15 cellular contexts compared by ENCODE assay signal in the genomic region with DNA sequence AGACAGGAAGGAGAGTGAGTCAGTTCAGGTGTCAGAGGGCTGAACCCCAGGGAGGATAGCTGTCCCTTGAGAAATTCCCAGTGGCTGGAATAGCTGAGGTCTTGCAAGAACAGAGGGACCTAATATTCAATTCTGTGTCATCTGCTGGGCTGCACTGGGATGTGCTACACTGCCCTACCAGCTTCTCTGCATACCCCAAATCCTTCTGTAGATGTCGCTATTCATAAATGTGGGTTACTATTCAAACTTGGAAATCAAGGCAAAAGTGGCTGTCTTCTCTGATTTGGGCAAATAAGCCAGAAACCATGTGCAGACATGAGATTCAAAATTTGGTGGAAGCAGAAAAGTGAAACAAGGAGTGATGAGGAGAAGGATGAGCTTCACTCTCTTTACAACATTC. TPM values are rescaled to one million over a fixed set of nuclear protein-coding genes. Genes with fewer than 3 reads are reported as not detected.
DNase-seq lines count a peak whose midpoint lies in the region; ATAC-seq and TF ChIP-seq lines count a peak whose summit lies in the region.
"Had no signal": no experiment of that assay in that cellular context is flagged by ENCODE, and none has a peak within 500 bp of the region (broad histone marks: within the 10 kb centered on the region; RNA-seq: fewer than 3 reads in every experiment).

No MANE protein-coding gene starts in this region.

- no peak overlapping the region for H3K27ac ChIP-seq in endodermal cell (ENCODE audit: low read depth, low read length)
- H3K27ac ChIP-seq: heart left ventricle had no signal

- no peaks in the 10 kb centered on the region for H3K9me3 ChIP-seq in endodermal cell (ENCODE audit: control insufficient read depth, low read length)
- H3K9me3 ChIP-seq: heart left ventricle had no signal

- H3K27me3 Mint-ChIP-seq in endodermal cell (ENCODE audit: insufficient read depth), result peaks cover 67% of the 10 kb centered on the region
- no peaks in the 10 kb centered on the region for H3K27me3 Mint-ChIP-seq in stimulated activated memory B cell treated with anti-CD40 and anti-IgM and Interleukin-4, amounts not matched to agents 10 μg/mL and 1 μg/mL and 100 μg/mL, for 72 hours

- no peak overlapping the region for H3K9ac ChIP-seq in endodermal cell (ENCODE audit: extremely low read depth, low read length, poor library complexity, severe bottlenecking)

- in situ Hi-C loops in SK-MEL-5 (cut with HindIII; ENCODE audit: low pct_unique_long_range_greater_than_20kb, low sequenced_read_pairs), result no loop called here

- ATAC-seq in HG02870 (IDR thresholded peaks at IDR 0.05; ENCODE audit: unreplicated experiment) (no peak), GM19328 (IDR thresholded peaks at IDR 0.05; ENCODE audit: unreplicated experiment) (no peak)
- no peak for ATAC-seq in stimulated activated memory B cell treated with anti-CD40 and anti-IgM and Interleukin-4, amounts not matched to agents 10 μg/mL and 1 μg/mL and 100 μg/mL, for 72 hours
- ATAC-seq: heart left ventricle had no signal

- H3K9me3 Mint-ChIP-seq in endodermal cell, result no peaks in the 10 kb centered on the region
- H3K9me3 Mint-ChIP-seq in stimulated activated memory B cell treated with anti-CD40 and anti-IgM and Interleukin-4, amounts not matched to agents 10 μg/mL and 1 μg/mL and 100 μg/mL, for 72 hours, result no peaks in the 10 kb centered on the region
- H3K9me3 Mint-ChIP-seq: activated T-helper 2 cell treated with anti-CD3 and anti-CD28 coated beads, Interferon-gamma antibody, Interleukin-2, Interleukin-4, amounts not matched to agents 10 μg/mL and 5 μg/mL and 100 μg/mL, durations not matched to agents 14 hours and 24 hours and 36 hours had no signal

- H3K36me3 Mint-ChIP-seq in endodermal cell (ENCODE audit: low read depth), result no peaks in the 10 kb centered on the region
- no peaks in the 10 kb centered on the region for H3K36me3 Mint-ChIP-seq in stimulated activated memory B cell treated with anti-CD40 and anti-IgM and Interleukin-4, amounts not matched to agents 10 μg/mL and 1 μg/mL and 100 μg/mL, for 72 hours

- no peak overlapping the region for H3K27ac Mint-ChIP-seq in endodermal cell
- H3K27ac Mint-ChIP-seq in stimulated activated memory B cell treated with anti-CD40 and anti-IgM and Interleukin-4, amounts not matched to agents 10 μg/mL and 1 μg/mL and 100 μg/mL, for 72 hours, result no peak overlapping the region

- TF ChIP-seq CTCF in GM06990 (IDR thresholded peaks at IDR 0.05; ENCODE audit: insufficient read depth, low read length, poor library complexity, severe bottlenecking), result peak; percentile 44
- TF ChIP-seq CTCF in endodermal cell (conservative IDR thresholded peaks at IDR 0.05), result peak; percentile 67

- no peaks in the 10 kb centered on the region for H3K36me3 ChIP-seq in GM06990 (ENCODE audit: control insufficient read depth, insufficient read depth, low read length)
- no peaks in the 10 kb centered on the region for H3K36me3 ChIP-seq in endodermal cell (ENCODE audit: control insufficient read depth, insufficient read depth, low read length)

- H3K4me3 ChIP-seq in GM06990 (replicated peaks; ENCODE audit: low read depth, low read length) (no peak overlapping the region), endodermal cell (ENCODE audit: low read length) (no peak overlapping the region)
- H3K4me3 ChIP-seq: heart left ventricle, lung had no signal

- no peaks in the 10 kb centered on the region; the same call in none of the 2 replicates for H3K27me3 ChIP-seq in GM06990 (replicated peaks; ENCODE audit: control insufficient read depth, insufficient read depth, low read length)
- peaks cover 7% of the 10 kb centered on the region for H3K27me3 ChIP-seq in endodermal cell (ENCODE audit: control insufficient read depth, insufficient read depth, low read length, poor library complexity, severe bottlenecking)

- H3K4me3 Mint-ChIP-seq in endodermal cell, result no peak overlapping the region
- H3K4me3 Mint-ChIP-seq in stimulated activated memory B cell treated with anti-CD40 and anti-IgM and Interleukin-4, amounts not matched to agents 10 μg/mL and 1 μg/mL and 100 μg/mL, for 72 hours, result no peak overlapping the region

- WGBS in endodermal cell (ENCODE audit: insufficient coverage in 1 of 2, insufficient read length in 1 of 2), 2 experiments, result 83 to 89% methylated on average over 1 of the region's 1 CpG

- DNase-seq in 8988T (peak; percentile 20), GM06990 (ENCODE audit: extremely low read depth, insufficient read length) (no peak), SK-MEL-5 (ENCODE audit: low read depth, low spot score) (peak; percentile 59), endodermal cell (no peak), DMS53 (lab: John Stamatoyannopoulos, UW) (no peak)
- DNase-seq: C1 segment of cervical spinal cord; heart left ventricle; NCI-H1694 treated with DMSO at 0.1 percent for 48 hours; posterior cingulate gyrus; stimulated activated CD4-positive, alpha-beta T cell treated with anti-CD3 and anti-CD28 coated beads, Interleukin-4, amount 100 ng/mL, for 4 hours had no signal

- peaks cover 25% of the 10 kb centered on the region for H3K4me1 Mint-ChIP-seq in endodermal cell
- peaks cover 23% of the 10 kb centered on the region for H3K4me1 Mint-ChIP-seq in stimulated activated memory B cell treated with anti-CD40 and anti-IgM and Interleukin-4, amounts not matched to agents 10 μg/mL and 1 μg/mL and 100 μg/mL, for 72 hours

- H3K4me1 ChIP-seq in endodermal cell (ENCODE audit: control insufficient read depth, insufficient read depth, low read length), result peaks cover 11% of the 10 kb centered on the region

RNA-seq across cellular contexts. Expression of a gene that starts 16.3 kb away (rescaled TPM):
- not detected in 2 replicates for total RNA-seq in SK-MEL-5 (2014; rRNA removed; shearing (Covaris generic))
- not detected in 2 replicates for polyA plus RNA-seq in SK-MEL-5 (2015; cell fraction: cytosol; rRNA removed)
- polyA plus RNA-seq in SK-MEL-5 (2015; cell fraction: nucleus; rRNA removed), result 0.41 TPM in 1 of 2 replicates, not detected in the other
- total RNA-seq in endodermal cell, result not detected
- not detected for polyA plus RNA-seq in endodermal cell (2013, experiment 1 of 2)
- polyA plus RNA-seq in endodermal cell (2013, experiment 2 of 2), result not detected

Comparison
In these comparisons a context has a peak if more than half of its experiments do, and no peak if none do; other contexts are left out.
1. DNase-seq: peak in 8988T (single experiment) and SK-MEL-5 (single experiment); none in GM06990 (single experiment), endodermal cell (single experiment) and DMS53 (single experiment).